ENCODE assay signal across 12 cellular contexts in the genomic region with DNA sequence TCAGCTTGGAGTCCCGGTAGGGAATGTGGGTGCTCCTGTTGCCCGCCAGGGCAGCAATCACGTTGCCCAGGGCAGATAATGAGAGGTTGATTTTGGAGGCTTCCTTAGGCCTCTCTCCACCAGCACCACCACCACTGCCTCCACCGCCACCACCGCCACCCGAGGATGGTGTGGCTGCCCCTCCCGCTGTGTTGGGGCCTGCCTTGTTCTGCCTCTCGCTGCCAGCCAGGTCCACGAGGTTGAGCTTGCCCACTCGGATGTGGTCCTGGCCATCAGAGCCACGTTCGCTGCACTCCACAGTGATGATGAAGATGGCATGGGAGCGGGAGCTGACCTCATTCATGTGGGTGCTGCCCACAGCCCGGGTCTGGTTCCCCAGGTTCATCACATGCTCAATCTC. TPM values are rescaled to one million over a fixed set of nuclear protein-coding genes. Genes with fewer than 3 reads are reported as not detected.
DNase-seq lines count a peak whose midpoint lies in the region; ATAC-seq and TF ChIP-seq lines count a peak whose summit lies in the region.
"Had no signal": no experiment of that assay in that cellular context is flagged by ENCODE, and none has a peak within 500 bp of the region (broad histone marks: within the 10 kb centered on the region; RNA-seq: fewer than 3 reads in every experiment).

No MANE protein-coding gene starts in this region.

- no peak overlapping the region for H3K4me2 ChIP-seq in mesendoderm (ENCODE audit: low read length)

- H3K9ac ChIP-seq in ES-I3 (ENCODE audit: low read depth, low read length), result peak overlapping the region; percentile 87; the same call in 1 of the 2 replicates
- H3K9ac ChIP-seq in adipocyte (ENCODE audit: low read length), result no peak overlapping the region
- no peak overlapping the region for H3K9ac ChIP-seq in mesendoderm (ENCODE audit: low read length)
- H3K9ac ChIP-seq: parathyroid adenoma had no signal

- H3K36me3 ChIP-seq in A673 (ENCODE audit: insufficient read depth, low read length, poor library complexity, severe bottlenecking) (peaks cover 3% of the 10 kb centered on the region), ES-I3 (ENCODE audit: insufficient read depth, low read length) (no peaks in the 10 kb centered on the region; the same call in 1 of the 2 replicates), adipocyte (ENCODE audit: control insufficient read depth, insufficient read depth, low read length, severe bottlenecking) (no peaks in the 10 kb centered on the region), mesendoderm (ENCODE audit: control insufficient read depth, insufficient read depth, low read length) (no peaks in the 10 kb centered on the region), sigmoid colon (no peaks in the 10 kb centered on the region)

- H4K5ac ChIP-seq in mesendoderm (ENCODE audit: low read length), result no peak overlapping the region

- no peak overlapping the region for H4K8ac ChIP-seq in mesendoderm (ENCODE audit: low read depth, low read length)

- TF ChIP-seq EP300 in sigmoid colon (IDR thresholded peaks at IDR 0.05), result no peak

- POLR2A ChIA-PET in A673 (lab: Charles Lee; ENCODE audit: low non-redundant PET), result no interaction called here

- TF ChIP-seq POLR2A in sigmoid colon (IDR thresholded peaks at IDR 0.05) (no peak), GM18505 (IDR thresholded peaks at IDR 0.05; ENCODE audit: borderline replicate concordance, extremely low read depth, insufficient read depth, insufficient read length) (no peak)

- peaks cover 19% of the 10 kb centered on the region for H3K79me2 ChIP-seq in mesendoderm (ENCODE audit: control insufficient read depth, insufficient read depth, low read length)

- no TSS peak for BruUV-seq in A673 (replicated peaks; lab: Mats Ljungman, UMichigan)

- H3K4me1 ChIP-seq in A673 (ENCODE audit: insufficient read depth, low read length, poor library complexity, severe bottlenecking) (peaks cover 42% of the 10 kb centered on the region), ES-I3 (ENCODE audit: insufficient read depth, low read length) (peaks cover 19% of the 10 kb centered on the region; the same call in 1 of the 2 replicates), adipocyte (ENCODE audit: control insufficient read depth, insufficient read depth, low read length) (peaks cover 10% of the 10 kb centered on the region), mesendoderm (ENCODE audit: control insufficient read depth, low read depth, low read length) (peaks cover 10% of the 10 kb centered on the region), sigmoid colon (peaks cover 0 to 61% (median 48%) of the 10 kb centered on the region in 4 donors)

- no peak overlapping the region for H2AK5ac ChIP-seq in mesendoderm (ENCODE audit: low read length)

- H3K79me1 ChIP-seq in mesendoderm (ENCODE audit: low read length), result peaks cover 20% of the 10 kb centered on the region

- H3K9me3 ChIP-seq in A673 (ENCODE audit: low read depth, low read length, poor library complexity, severe bottlenecking) (no peaks in the 10 kb centered on the region), ES-I3 (ENCODE audit: control insufficient read depth, insufficient read depth, low read length) (no peaks in the 10 kb centered on the region), adipocyte (ENCODE audit: control insufficient read depth, low read length) (no peaks in the 10 kb centered on the region), sigmoid colon (no peaks in the 10 kb centered on the region)

- no peak overlapping the region for H2BK120ac ChIP-seq in mesendoderm (ENCODE audit: low read depth, low read length)

- H2BK15ac ChIP-seq in mesendoderm (replicated peaks; ENCODE audit: low read depth), result no peak overlapping the region

- H3K27ac ChIP-seq in A673 (ENCODE audit: low read depth, low read length, poor library complexity, severe bottlenecking) (no peak overlapping the region), mesendoderm (ENCODE audit: low read depth, low read length) (no peak overlapping the region), sigmoid colon (no peak overlapping the region)
- H3K27ac ChIP-seq: parathyroid adenoma had no signal

- no peaks in the 10 kb centered on the region for H3K27me3 ChIP-seq in A673 (replicated peaks; ENCODE audit: insufficient read depth, low read depth, low read length, poor library complexity)
- no peaks in the 10 kb centered on the region for H3K27me3 ChIP-seq in adipocyte (replicated peaks; ENCODE audit: control insufficient read depth, insufficient read depth, low read length)
- H3K27me3 ChIP-seq in mesendoderm (ENCODE audit: insufficient read depth, low read length, poor library complexity), result no peaks in the 10 kb centered on the region
- H3K27me3 ChIP-seq in sigmoid colon, result no peaks in the 10 kb centered on the region

- H3K23ac ChIP-seq in mesendoderm (ENCODE audit: low read length), result no peak overlapping the region

- H2BK5ac ChIP-seq in mesendoderm (ENCODE audit: low read length), result no peak overlapping the region

- intact Hi-C loops in A673 (cut with micrococcal nuclease; ENCODE audit: unreplicated experiment), result no loop called here
- intact Hi-C loops in sigmoid colon (cut with DNase I), result loop anchor here (5.0 kb wide), 2 partner anchors 51 to 104 kb away; a partner anchor contains a TSS
- intact Hi-C loops in sciatic nerve (cut with DNase I), result no loop called here

- WGBS in mesendoderm (ENCODE audit: extremely low coverage, insufficient coverage, low lambda C conversion rate), result no CpG with 5 or more reads among the region's 14 CpGs
- WGBS in sigmoid colon, 2 donors, result 96% methylated on average over 14 of the region's 14 CpGs

- CTCF ChIA-PET in A673 (lab: Charles Lee), result no interaction called here

- no peak for ATAC-seq in GM18505 (IDR thresholded peaks at IDR 0.05; ENCODE audit: unreplicated experiment)
- no peak for ATAC-seq in sciatic nerve

- no peak overlapping the region for H3K4ac ChIP-seq in mesendoderm (ENCODE audit: low read depth, low read length)

- H3K56ac ChIP-seq in mesendoderm (ENCODE audit: low read length), result peak overlapping the region; percentile 54

- DNase-seq in A673 (ENCODE audit: low spot score) (no peak), adipocyte (ENCODE audit: low read depth) (no peak), mesendoderm (no peak), sigmoid colon (no peak), DMS153 treated with DMSO at 0.1 percent for 48 hours (lab: John Stamatoyannopoulos, UW; ENCODE audit: unreplicated experiment) (no peak), sciatic nerve (ENCODE audit: low spot score) (no peak)
- DNase-seq: islet precursor cell, NCI-H446 treated with DMSO at 0.1 percent for 48 hours, SHP77 had no signal

- no peak overlapping the region for H3K18ac ChIP-seq in mesendoderm (ENCODE audit: low read length)

- H3K4me3 ChIP-seq in A673 (ENCODE audit: low read depth, low read length, poor library complexity, severe bottlenecking) (peak overlapping the region; percentile 68), adipocyte (ENCODE audit: low read length) (peak overlapping the region; percentile 88), mesendoderm (ENCODE audit: low read length) (no peak overlapping the region), sigmoid colon (peak overlapping the region in 1 of 4 donors; percentile 84)

- TF ChIP-seq CTCF in A673 (conservative IDR thresholded peaks at IDR 0.05; ENCODE audit: low read depth, low read length) (no peak), sigmoid colon (IDR thresholded peaks at IDR 0.05) (no peak)

RNA-seq across cellular contexts. Expression of a gene that starts 1.3 kb away (rescaled TPM):
- 39.5 and 46.2 TPM in 2 replicates for total RNA-seq in A673 (2021)
- polyA plus RNA-seq in mesendoderm (2013, experiment 1 of 2), result 25.9 TPM
- 26.7 TPM for polyA plus RNA-seq in mesendoderm (2013, experiment 2 of 2)
- total RNA-seq in sigmoid colon, result 10 to 100 TPM in 1 of 4 donors, 1 to 10 TPM in 3; 5.7 to 12.5 (median 8.1) TPM
- 1 to 10 TPM in 2 of 3 donors, under 1 TPM in 1; 0.69 to 3.4 (median 1.8) TPM for polyA plus RNA-seq in sigmoid colon
- total RNA-seq in sciatic nerve, result 56.6 TPM

RNA-seq across cellular contexts. Expression of a gene that starts 52.9 kb away (rescaled TPM):
- total RNA-seq in A673 (2021) (135 and 140 TPM in 2 replicates), sigmoid colon (100 to 1,000 TPM in 2 of 4 donors, 10 to 100 TPM in 2; 92.0 to 116 (median 98.9) TPM), sciatic nerve (104 TPM)
- polyA plus RNA-seq in mesendoderm (2013, experiment 1 of 2), result 89.5 TPM
- 88.3 TPM for polyA plus RNA-seq in mesendoderm (2013, experiment 2 of 2)
- 10 to 100 TPM; 57.1 to 78.8 (median 67.1) TPM for polyA plus RNA-seq in sigmoid colon
